In genomic region chr19:54507038-54507717, GRCh38 we compare ENCODE assay signal across 14 cellular contexts. TPM values are rescaled to one million over a fixed set of nuclear protein-coding genes. Genes with fewer than 3 reads are reported as not detected.
"Had no signal": no experiment of that assay in that cellular context is flagged by ENCODE, and none has a peak within 500 bp of the region (broad histone marks: within the 10 kb centered on the region; RNA-seq: fewer than 3 reads in every experiment).

No MANE protein-coding gene starts in this region.

RNA-seq across cellular contexts. Expression of gene LAIR2, which starts 4.5 kb away (rescaled TPM):
- total RNA-seq: astrocyte, dermis microvascular lymphatic vessel endothelial cell, endothelial cell of umbilical vein, esophagus muscularis mucosa, hepatocyte, left ventricle myocardium inferior, lung microvascular endothelial cell, mesothelial cell of epicardium, neural crest cell, occipital lobe, skeletal muscle tissue, testis had no signal
- polyA plus RNA-seq: adrenal gland, endothelial cell of umbilical vein, hepatocyte had no signal

RNA-seq across cellular contexts. Expression of gene CDC42EP5, which starts 34.1 kb away (rescaled TPM):
- total RNA-seq: T-helper 2 cell treated with Interferon-gamma antibody and Interleukin-4, amounts not matched to agents 100 ng/mL and 5 ng/mL, for 36 hours had no signal
